24 cellular contexts compared by ENCODE assay signal in the genomic region with DNA sequence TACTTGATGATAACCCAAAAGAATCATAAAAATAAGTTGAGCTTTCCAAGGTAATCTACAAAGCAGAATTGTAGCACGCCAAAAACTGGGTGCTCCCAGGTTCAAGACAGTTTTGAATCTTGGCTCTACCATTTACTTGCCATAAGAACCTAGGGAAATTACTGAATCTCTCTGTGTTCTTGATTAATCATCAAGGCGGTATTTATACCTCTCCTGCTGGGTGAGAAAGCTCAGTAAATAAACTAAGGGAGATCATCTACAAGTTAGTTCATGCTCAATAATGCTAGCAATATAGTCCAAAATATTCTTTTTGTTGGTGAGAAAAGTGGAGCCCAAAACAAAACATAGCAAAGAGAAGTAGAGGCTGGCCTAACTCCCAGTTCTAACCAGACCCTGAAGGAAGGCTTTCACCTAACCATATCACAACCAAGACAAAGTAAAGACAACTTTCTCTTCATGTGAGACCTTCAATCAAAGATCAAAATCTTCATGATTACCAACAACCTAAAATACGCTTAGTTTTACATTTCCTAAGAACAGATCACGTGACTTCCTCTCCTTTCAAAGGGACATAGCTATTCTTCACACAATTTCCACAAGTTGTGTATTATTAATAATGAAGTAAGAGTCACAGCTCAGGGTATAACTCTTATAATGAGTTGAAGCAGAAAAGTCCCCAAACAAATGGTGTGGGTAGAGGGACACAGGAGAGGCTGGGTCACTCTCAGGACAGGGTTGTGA. TPM values are rescaled to one million over a fixed set of nuclear protein-coding genes. Genes with fewer than 3 reads are reported as not detected.
A peak's percentile ranks its signal among the peaks of the same experiment; 100 is the strongest.
DNase-seq lines count a peak whose midpoint lies in the region; ATAC-seq, FAIRE-seq and TF ChIP-seq lines count a peak whose summit lies in the region.
"Had no signal": no experiment of that assay in that cellular context is flagged by ENCODE, and none has a peak within 500 bp of the region (broad histone marks: within the 10 kb centered on the region; RNA-seq: fewer than 3 reads in every experiment).

No MANE protein-coding gene starts in this region.

- no peak overlapping the region for H3K4me3 Mint-ChIP-seq in activated naive CD8-positive, alpha-beta T cell treated with anti-CD3 and anti-CD28 coated beads for 36 hours
- no peak overlapping the region for H3K4me3 Mint-ChIP-seq in activated CD8-positive, alpha-beta T cell treated with anti-CD3 and anti-CD28 coated beads, Interleukin-2, amount 10 ng/mL, durations not matched to agents 7 days and 5 days
- H3K4me3 Mint-ChIP-seq: GM23338, H9, IgD-negative memory B cell had no signal

- WGBS in HepG2 (ENCODE audit: low lambda C conversion rate): 17% methylated on average over 4 of the region's 4 CpGs
- WGBS in right lobe of liver (ENCODE audit: insufficient coverage, low coverage, low lambda C conversion rate, missing lambda C conversion rate): 76% methylated on average over 4 of the region's 4 CpGs

- CTCF ChIA-PET in HepG2 (lab: Yijun Ruan, JAX; ENCODE audit: low intra/inter-chr PET ratio, low total read pairs): no interaction called here
- CTCF ChIA-PET in activated CD8-positive, alpha-beta T cell treated with anti-CD3 and anti-CD28 coated beads, Interleukin-2, amount 10 ng/mL, durations not matched to agents 7 days and 5 days (lab: Charles Lee): no interaction called here

- peak overlapping the region; percentile 4 for H3K27ac Mint-ChIP-seq in activated naive CD8-positive, alpha-beta T cell treated with anti-CD3 and anti-CD28 coated beads for 36 hours
- no peak overlapping the region for H3K27ac Mint-ChIP-seq in activated CD8-positive, alpha-beta T cell treated with anti-CD3 and anti-CD28 coated beads, Interleukin-2, amount 10 ng/mL, durations not matched to agents 7 days and 5 days
- H3K27ac Mint-ChIP-seq: GM23338, H9, IgD-negative memory B cell had no signal

- no peaks in the 10 kb centered on the region for H3K79me2 ChIP-seq in HepG2 (ENCODE audit: insufficient read depth, low read length)

- TF ChIP-seq POLR2A in HepG2 (IDR thresholded peaks at IDR 0.05; ENCODE audit: insufficient read depth in 1 of 2, low read depth in 2 of 2, low read length in 2 of 2): no peak
- TF ChIP-seq POLR2A in right lobe of liver (IDR thresholded peaks at IDR 0.05): no peak

- TF ChIP-seq CTCF in HepG2 (CRISPR knock-in tag; IDR thresholded peaks at IDR 0.05): no peak
- TF ChIP-seq CTCF in right lobe of liver (IDR thresholded peaks at IDR 0.05): no peak
- TF ChIP-seq CTCF in foreskin keratinocyte (conservative IDR thresholded peaks at IDR 0.05): no peak

- in situ Hi-C loops in HepG2 (cut with HindIII; ENCODE audit: extremely low pct_ligation_motif_present, low pct_unique_long_range_greater_than_20kb): no loop called here

- H4K20me1 ChIP-seq in HepG2 (ENCODE audit: insufficient read depth, low read length): no peaks in the 10 kb centered on the region

- H3K9ac ChIP-seq in HepG2 (ENCODE audit: insufficient read depth, low read depth, low read length): no peak overlapping the region

- H3K36me3 ChIP-seq in HepG2 (replicated peaks in 1 of 2; ENCODE audit: control insufficient read depth in 1 of 2, insufficient read depth in 2 of 2, low read length in 2 of 2): no peaks in the 10 kb centered on the region
- H3K36me3 ChIP-seq in right lobe of liver: no peaks in the 10 kb centered on the region

- intact Hi-C loops in HepG2 (cut with micrococcal nuclease; ENCODE audit: unreplicated experiment): no loop called here
- intact Hi-C loops in right lobe of liver (cut with DNase I): no loop called here

- POLR2A ChIA-PET in HepG2 (lab: Yijun Ruan, JAX): no interaction called here
- POLR2A ChIA-PET in activated CD8-positive, alpha-beta T cell treated with anti-CD3 and anti-CD28 coated beads, Interleukin-2, amount 10 ng/mL, durations not matched to agents 7 days and 5 days (lab: Charles Lee): no interaction called here

- H3K4me1 Mint-ChIP-seq in activated naive CD8-positive, alpha-beta T cell treated with anti-CD3 and anti-CD28 coated beads for 36 hours: peaks cover 29% of the 10 kb centered on the region
- peaks cover 37% of the 10 kb centered on the region for H3K4me1 Mint-ChIP-seq in activated CD8-positive, alpha-beta T cell treated with anti-CD3 and anti-CD28 coated beads, Interleukin-2, amount 10 ng/mL, durations not matched to agents 7 days and 5 days (ENCODE audit: low read depth)
- H3K4me1 Mint-ChIP-seq: GM23338, H9, IgD-negative memory B cell had no signal

- ATAC-seq in HepG2 (no peak), right lobe of liver (no peak), foreskin keratinocyte (no peak), HG03442 (IDR thresholded peaks at IDR 0.05; ENCODE audit: unreplicated experiment) (no peak)
- no peak for ATAC-seq in activated CD8-positive, alpha-beta T cell treated with anti-CD3 and anti-CD28 coated beads, Interleukin-2, amount 10 ng/mL, durations not matched to agents 7 days and 5 days
- ATAC-seq: GM23338, Panc1 had no signal

- no peaks in the 10 kb centered on the region for H3K27me3 Mint-ChIP-seq in activated naive CD8-positive, alpha-beta T cell treated with anti-CD3 and anti-CD28 coated beads for 36 hours
- no peaks in the 10 kb centered on the region for H3K27me3 Mint-ChIP-seq in activated CD8-positive, alpha-beta T cell treated with anti-CD3 and anti-CD28 coated beads, Interleukin-2, amount 10 ng/mL, durations not matched to agents 7 days and 5 days (ENCODE audit: low read depth)
- H3K27me3 Mint-ChIP-seq: IgD-negative memory B cell had no signal

- no peak overlapping the region for H2AFZ ChIP-seq in HepG2 (ENCODE audit: low read length)
- H2AFZ ChIP-seq: GM23338 had no signal

- FAIRE-seq in HepG2 (lab: Jason Lieb, UNC): no peak
- FAIRE-seq: G401.6 had no signal

- peaks cover 13% of the 10 kb centered on the region for H3K4me1 ChIP-seq in HepG2 (ENCODE audit: insufficient read depth, low read length)
- H3K4me1 ChIP-seq in right lobe of liver: no peaks in the 10 kb centered on the region
- H3K4me1 ChIP-seq in foreskin keratinocyte: no peaks in the 10 kb centered on the region

- TF ChIP-seq EP300 in HepG2 (IDR thresholded peaks at IDR 0.05; ENCODE audit: low read depth in 2 of 2, low read length in 2 of 2): no peak
- no peak for TF ChIP-seq EP300 in HepG2 (CRISPR knock-in tag; IDR thresholded peaks at IDR 0.05; ENCODE audit: borderline replicate concordance)

- BruUV-seq in HepG2 (replicated peaks; lab: Mats Ljungman, UMichigan): no TSS peak

- peaks cover 7% of the 10 kb centered on the region for H3K36me3 Mint-ChIP-seq in activated naive CD8-positive, alpha-beta T cell treated with anti-CD3 and anti-CD28 coated beads for 36 hours
- H3K36me3 Mint-ChIP-seq in activated CD8-positive, alpha-beta T cell treated with anti-CD3 and anti-CD28 coated beads, Interleukin-2, amount 10 ng/mL, durations not matched to agents 7 days and 5 days (ENCODE audit: low read depth): peaks cover 2% of the 10 kb centered on the region
- H3K36me3 Mint-ChIP-seq: IgD-negative memory B cell had no signal

- H3K4me3 ChIP-seq in HepG2 (replicated peaks in 1 of 3; ENCODE audit: insufficient read depth in 1 of 3, low read depth in 2 of 3, low read length in 3 of 3) (no peak overlapping the region), right lobe of liver (no peak overlapping the region)
- H3K4me3 ChIP-seq: GM23338 had no signal

- TF ChIP-seq RAD21 in HepG2 (CRISPR knock-in tag; IDR thresholded peaks at IDR 0.05): no peak

- peaks cover 4% of the 10 kb centered on the region for H3K9me3 Mint-ChIP-seq in activated naive CD8-positive, alpha-beta T cell treated with anti-CD3 and anti-CD28 coated beads for 36 hours
- H3K9me3 Mint-ChIP-seq in activated CD8-positive, alpha-beta T cell treated with anti-CD3 and anti-CD28 coated beads, Interleukin-2, amount 10 ng/mL, durations not matched to agents 7 days and 5 days (ENCODE audit: insufficient read depth): no peaks in the 10 kb centered on the region
- H3K9me3 Mint-ChIP-seq: H9 had no signal

- H3K27me3 ChIP-seq in HepG2 (ENCODE audit: control insufficient read depth in 1 of 2, insufficient read depth in 2 of 2, low read length in 2 of 2) (no peaks in the 10 kb centered on the region), right lobe of liver (no peaks in the 10 kb centered on the region), foreskin keratinocyte (peaks cover 2% of the 10 kb centered on the region)

- DNase-seq in HepG2 (ENCODE audit: low spot score): no peak
- DNase-seq in right lobe of liver: no peak
- DNase-seq in activated naive CD8-positive, alpha-beta T cell treated with anti-CD3 and anti-CD28 coated beads for 36 hours: no peak
- peak; percentile 13 to 34 for DNase-seq in foreskin keratinocyte
- DNase-seq in DMS79 (lab: John Stamatoyannopoulos, UW): no peak
- no peak for DNase-seq in activated CD8-positive, alpha-beta T cell treated with anti-CD3 and anti-CD28 coated beads, Interleukin-2, amount 10 ng/mL, durations not matched to agents 7 days and 5 days
- DNase-seq: COR-L47, DMS53, H9, NCI-H1048, NCI-H1417, NCI-H1694, NCI-H2029 treated with DMSO at 0.1 percent for 48 hours, NCI-H2227 treated with DMSO at 0.1 percent for 48 hours, NCI-H510A, NCI-H69, SHP77 had no signal

- H3K9me3 ChIP-seq in HepG2 (ENCODE audit: low read length) (no peaks in the 10 kb centered on the region), right lobe of liver (no peaks in the 10 kb centered on the region)

- no peak overlapping the region for H3K4me2 ChIP-seq in HepG2 (ENCODE audit: low read depth, low read length)
- H3K4me2 ChIP-seq: GM23338 had no signal

- H3K27ac ChIP-seq in HepG2 (ENCODE audit: extremely low read length, insufficient read depth, low read length): no peak overlapping the region
- no peak overlapping the region for H3K27ac ChIP-seq in right lobe of liver
- no peak overlapping the region for H3K27ac ChIP-seq in foreskin keratinocyte
- H3K27ac ChIP-seq: RWPE1 had no signal

RNA-seq across cellular contexts. Expression of a gene that starts 34.3 kb away (rescaled TPM):
- total RNA-seq in HepG2 (2016; rRNA removed; fragmentation: Illumina TruSeq; extraction: Trizol): not detected in 2 replicates
- not detected in 2 replicates for total RNA-seq in HepG2 (2016; cell fraction: cytosol; rRNA removed; fragmentation: Illumina TruSeq; extraction: Trizol; ENCODE audit: low read depth)
- total RNA-seq in HepG2 (2016; cell fraction: insoluble cytoplasmic fraction; rRNA removed; fragmentation: Illumina TruSeq; extraction: Trizol): not detected in 2 replicates
- total RNA-seq in HepG2 (2016; cell fraction: membrane; rRNA removed; fragmentation: Illumina TruSeq; extraction: Trizol): not detected in 2 replicates
- total RNA-seq in HepG2 (2016; cell fraction: nucleus; rRNA removed; fragmentation: Illumina TruSeq; extraction: Trizol): not detected in 2 replicates
- polyA plus RNA-seq in HepG2 (2011; rRNA removed): not detected in 2 replicates
- not detected in 2 replicates for polyA plus RNA-seq in HepG2 (2011; cell fraction: cytosol; rRNA removed)
- polyA plus RNA-seq in HepG2 (2011; cell fraction: nucleus; rRNA removed): not detected in 2 replicates
- not detected in 2 replicates for polyA plus RNA-seq in HepG2 (2012)
- not detected in 2 replicates for polyA plus RNA-seq in HepG2 (2016; cell fraction: cytosol; fragmentation: Illumina TruSeq; extraction: Trizol; ENCODE audit: low read depth)
- polyA plus RNA-seq in HepG2 (2016; cell fraction: insoluble cytoplasmic fraction; fragmentation: Illumina TruSeq; extraction: Trizol; ENCODE audit: low read depth): not detected in 2 replicates
- not detected in 2 replicates for polyA plus RNA-seq in HepG2 (2016; cell fraction: membrane; fragmentation: Illumina TruSeq; extraction: Trizol; ENCODE audit: low read depth)
- polyA plus RNA-seq in HepG2 (2016; cell fraction: nucleus; fragmentation: Illumina TruSeq; extraction: Trizol; ENCODE audit: insufficient read depth, low read depth): not detected in 2 replicates
- not detected in 2 replicates for polyA minus RNA-seq in HepG2 (2011; rRNA and poly(A)+ RNA removed; ENCODE audit: low replicate concordance)
- not detected in 2 replicates for polyA minus RNA-seq in HepG2 (2011; cell fraction: cytosol; rRNA and poly(A)+ RNA removed)
- polyA minus RNA-seq in HepG2 (2011; cell fraction: nucleus; rRNA and poly(A)+ RNA removed): not detected in 2 replicates
- total RNA-seq in right lobe of liver: under 1 TPM in 1 of 6 experiments, not detected in 5; 0.06 TPM
- 1 to 10 TPM; 3.3 TPM for total RNA-seq in activated naive CD8-positive, alpha-beta T cell treated with anti-CD3 and anti-CD28 coated beads for 36 hours
- 0.10 and 0.21 TPM in 2 replicates for total RNA-seq in foreskin keratinocyte
- polyA plus RNA-seq in foreskin keratinocyte: 0.12 and 0.16 TPM in 2 replicates
- under 1 TPM; 0.29 to 0.42 TPM for total RNA-seq in activated CD8-positive, alpha-beta T cell treated with anti-CD3 and anti-CD28 coated beads, Interleukin-2, amount 10 ng/mL, durations not matched to agents 7 days and 5 days
- total RNA-seq: GM23338, H9, SK-MEL-5 had no signal
- polyA plus RNA-seq: GM23338, IgD-negative memory B cell had no signal

RNA-seq across cellular contexts. Expression of a gene that starts 57.4 kb away (rescaled TPM):
- total RNA-seq in HepG2 (2016; rRNA removed; fragmentation: Illumina TruSeq; extraction: Trizol) (not detected in 2 replicates), right lobe of liver (under 1 TPM; 0.27 to 0.77 (median 0.52) TPM), foreskin keratinocyte (not detected in 2 replicates)
- total RNA-seq in HepG2 (2016; cell fraction: cytosol; rRNA removed; fragmentation: Illumina TruSeq; extraction: Trizol; ENCODE audit: low read depth): not detected in 2 replicates
- not detected in 2 replicates for total RNA-seq in HepG2 (2016; cell fraction: insoluble cytoplasmic fraction; rRNA removed; fragmentation: Illumina TruSeq; extraction: Trizol)
- not detected in 2 replicates for total RNA-seq in HepG2 (2016; cell fraction: membrane; rRNA removed; fragmentation: Illumina TruSeq; extraction: Trizol)
- total RNA-seq in HepG2 (2016; cell fraction: nucleus; rRNA removed; fragmentation: Illumina TruSeq; extraction: Trizol): not detected in 2 replicates
- polyA plus RNA-seq in HepG2 (2011; rRNA removed) (not detected in 2 replicates), foreskin keratinocyte (not detected in 2 replicates)
- polyA plus RNA-seq in HepG2 (2011; cell fraction: cytosol; rRNA removed): not detected in 2 replicates
- not detected in 2 replicates for polyA plus RNA-seq in HepG2 (2011; cell fraction: nucleus; rRNA removed)
- polyA plus RNA-seq in HepG2 (2012): not detected in 2 replicates
- not detected in 2 replicates for polyA plus RNA-seq in HepG2 (2016; cell fraction: cytosol; fragmentation: Illumina TruSeq; extraction: Trizol; ENCODE audit: low read depth)
- not detected in 2 replicates for polyA plus RNA-seq in HepG2 (2016; cell fraction: insoluble cytoplasmic fraction; fragmentation: Illumina TruSeq; extraction: Trizol; ENCODE audit: low read depth)
- not detected in 2 replicates for polyA plus RNA-seq in HepG2 (2016; cell fraction: membrane; fragmentation: Illumina TruSeq; extraction: Trizol; ENCODE audit: low read depth)
- polyA plus RNA-seq in HepG2 (2016; cell fraction: nucleus; fragmentation: Illumina TruSeq; extraction: Trizol; ENCODE audit: insufficient read depth, low read depth): not detected in 2 replicates
- not detected in 2 replicates for polyA minus RNA-seq in HepG2 (2011; rRNA and poly(A)+ RNA removed; ENCODE audit: low replicate concordance)
- not detected in 2 replicates for polyA minus RNA-seq in HepG2 (2011; cell fraction: cytosol; rRNA and poly(A)+ RNA removed)
- not detected in 2 replicates for polyA minus RNA-seq in HepG2 (2011; cell fraction: nucleus; rRNA and poly(A)+ RNA removed)
- total RNA-seq in activated naive CD8-positive, alpha-beta T cell treated with anti-CD3 and anti-CD28 coated beads for 36 hours: under 1 TPM in 1 of 2 experiments, not detected in 1; 0.08 TPM
- under 1 TPM in 1 of 2 experiments, not detected in 1; 0.08 TPM for total RNA-seq in activated CD8-positive, alpha-beta T cell treated with anti-CD3 and anti-CD28 coated beads, Interleukin-2, amount 10 ng/mL, durations not matched to agents 7 days and 5 days
- total RNA-seq: SK-MEL-5 had no signal
- polyA plus RNA-seq: IgD-negative memory B cell had no signal

Comparison
In these comparisons a context has a peak if more than half of its experiments do, and no peak if none do; other contexts are left out.
1. DNase-seq: peak in foreskin keratinocyte (2 of 2); none in HepG2 (single experiment), right lobe of liver (0 of 3), activated naive CD8-positive, alpha-beta T cell treated with anti-CD3 and anti-CD28 coated beads for 36 hours (single experiment), DMS79 (single experiment) and activated CD8-positive, alpha-beta T cell treated with anti-CD3 and anti-CD28 coated beads, Interleukin-2, amount 10 ng/mL, durations not matched to agents 7 days and 5 days (single experiment).